In the genomic region with DNA sequence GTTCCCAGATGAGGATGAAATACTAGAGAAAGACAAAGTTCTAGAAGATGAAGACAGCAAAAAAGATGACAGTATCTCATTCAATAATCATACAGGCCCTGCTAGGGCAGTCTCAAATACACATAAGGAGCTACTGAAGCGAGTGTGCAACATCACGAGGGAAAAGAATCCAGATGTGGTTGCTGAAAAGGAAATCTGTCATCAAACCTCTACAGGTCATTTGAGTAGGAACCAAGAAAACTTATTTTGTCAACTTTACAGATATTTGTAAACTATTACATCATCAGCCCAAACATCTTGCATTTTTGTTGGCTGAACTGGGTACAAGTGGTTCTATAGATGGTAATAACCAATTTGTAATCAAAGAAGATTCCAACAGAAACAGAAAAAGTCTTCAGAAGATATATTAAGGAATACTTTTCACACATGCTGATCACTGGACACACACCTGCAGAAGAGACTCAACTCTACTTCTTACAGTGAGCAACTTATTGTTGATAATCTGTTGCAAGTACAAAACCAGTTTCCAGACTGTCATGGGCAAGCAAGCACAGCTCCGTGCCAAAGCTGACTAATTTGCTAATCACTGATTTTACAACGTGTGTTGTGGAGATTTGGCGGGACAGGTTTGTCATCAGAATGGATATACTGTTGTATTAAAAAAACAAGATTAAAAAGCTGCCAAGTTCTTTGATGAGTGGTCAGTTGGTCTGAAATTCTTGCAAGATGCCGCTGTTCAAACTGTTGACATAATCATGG, we compare ENCODE assay signal across 13 cellular contexts. TPM values are rescaled to one million over a fixed set of nuclear protein-coding genes. Genes with fewer than 3 reads are reported as not detected.
A peak's percentile ranks its signal among the peaks of the same experiment; 100 is the strongest.
DNase-seq lines count a peak whose midpoint lies in the region; ATAC-seq and TF ChIP-seq lines count a peak whose summit lies in the region.
"Had no signal": no experiment of that assay in that cellular context is flagged by ENCODE, and none has a peak within 500 bp of the region (broad histone marks: within the 10 kb centered on the region; RNA-seq: fewer than 3 reads in every experiment).

No MANE protein-coding gene starts in this region.

- POLR2A ChIA-PET in naive thymus-derived CD8-positive, alpha-beta T cell (lab: Charles Lee) = interaction anchor here (1.6 kb wide), 1 partner anchor 42 kb away, joined by 3 read pairs; a partner anchor contains a TSS

- H3K36me3 ChIP-seq in DOHH2 (ENCODE audit: control insufficient read depth, low read length) = peaks cover 13% of the 10 kb centered on the region; the same call in 1 of the 2 replicates
- H3K36me3 ChIP-seq in KOPT-K1 (ENCODE audit: insufficient read depth, low read length) = peaks cover 11% of the 10 kb centered on the region
- H3K36me3 ChIP-seq in thyroid gland = no peaks in the 10 kb centered on the region
- H3K36me3 ChIP-seq: uterus had no signal

- H3K27me3 Mint-ChIP-seq in naive thymus-derived CD8-positive, alpha-beta T cell = no peaks in the 10 kb centered on the region

- TF ChIP-seq CTCF in DOHH2 (IDR thresholded peaks at IDR 0.05; ENCODE audit: low read depth, low read length, poor library complexity, severe bottlenecking) = no peak
- no peak for TF ChIP-seq CTCF in astrocyte of the spinal cord (IDR thresholded peaks at IDR 0.05; ENCODE audit: low read depth, low read length)
- no peak for TF ChIP-seq CTCF in thyroid gland (IDR thresholded peaks at IDR 0.05)

- peaks cover 13% of the 10 kb centered on the region for H4K20me1 ChIP-seq in DOHH2 (ENCODE audit: control insufficient read depth, insufficient read depth, low read depth, low read length)

- no peak for TF ChIP-seq POLR2A in thyroid gland (IDR thresholded peaks at IDR 0.05)

- H3K36me3 Mint-ChIP-seq in naive thymus-derived CD8-positive, alpha-beta T cell = peaks cover 5 to 30% (median 14%) of the 10 kb centered on the region in 3 donors

- no peaks in the 10 kb centered on the region for H3F3A ChIP-seq in DOHH2 (ENCODE audit: control insufficient read depth, insufficient read depth)

- H3K4me3 Mint-ChIP-seq in naive thymus-derived CD8-positive, alpha-beta T cell = peak overlapping the region in 7 of 10 donors; percentile 0 to 67 (median 63)

- no peaks in the 10 kb centered on the region for H3K27me3 ChIP-seq in DOHH2 (ENCODE audit: control insufficient read depth, low read length)
- no peaks in the 10 kb centered on the region for H3K27me3 ChIP-seq in thyroid gland
- H3K27me3 ChIP-seq: uterus had no signal

- H3K4me1 Mint-ChIP-seq in naive thymus-derived CD8-positive, alpha-beta T cell = peaks cover 39 to 73% (median 70%) of the 10 kb centered on the region in 4 donors

- WGBS in thyroid gland, 2 donors = 57 to 66% methylated on average over 6 of the region's 6 CpGs

- H3K4me1 ChIP-seq in DOHH2 (ENCODE audit: control insufficient read depth, low read length) = peaks cover 26% of the 10 kb centered on the region
- peaks cover 17 to 22% of the 10 kb centered on the region in 2 donors for H3K4me1 ChIP-seq in thyroid gland

- intact Hi-C loops in thyroid gland (cut with DNase I) = no loop called here

- H3K4me3 ChIP-seq in DOHH2 (ENCODE audit: low read length) = no peak overlapping the region
- no peak overlapping the region for H3K4me3 ChIP-seq in astrocyte of the spinal cord (ENCODE audit: low read depth, low read length)
- no peak overlapping the region for H3K4me3 ChIP-seq in thyroid gland (replicated peaks in 1 of 3)
- H3K4me3 ChIP-seq: uterus had no signal

- peak overlapping the region; percentile 14 to 86 (median 59) for H3K27ac Mint-ChIP-seq in naive thymus-derived CD8-positive, alpha-beta T cell

- no peak overlapping the region for H3K27ac ChIP-seq in DOHH2 (ENCODE audit: low read depth, low read length)
- H3K27ac ChIP-seq in KOPT-K1 (ENCODE audit: low read depth, low read length, poor library complexity, severe bottlenecking) = peak overlapping the region; percentile 53
- no peak overlapping the region for H3K27ac ChIP-seq in thyroid gland
- H3K27ac ChIP-seq: uterus had no signal

- no peak for ATAC-seq in naive thymus-derived CD8-positive, alpha-beta T cell

- peak; percentile 6 for DNase-seq in astrocyte of the spinal cord (ENCODE audit: low read depth, low spot score)
- no peak for DNase-seq in naive thymus-derived CD8-positive, alpha-beta T cell
- no peak for DNase-seq in stimulated activated naive CD4-positive, alpha-beta T cell treated with Interleukin-2 at 50 U/mL for 16 hours (lab: John Stamatoyannopoulos, UW)
- DNase-seq in LoVo (ENCODE audit: low spot score) = no peak
- no peak for DNase-seq in thyroid gland
- no peak for DNase-seq in stimulated activated CD4-positive, alpha-beta T cell treated with anti-CD3 and anti-CD28 coated beads, Interleukin-15, amount 100 ng/mL, for 24 hours
- DNase-seq: activated T-cell treated with anti-CD3 and anti-CD28 coated beads for 4 hours, cortex of kidney, NCI-H1930, right cardiac atrium, uterus had no signal

- no peaks in the 10 kb centered on the region for H3K9me3 ChIP-seq in DOHH2 (ENCODE audit: control insufficient read depth, insufficient read depth, low read length)
- no peaks in the 10 kb centered on the region for H3K9me3 ChIP-seq in KOPT-K1 (ENCODE audit: insufficient read depth, low read length, poor library complexity, severe bottlenecking)
- H3K9me3 ChIP-seq in thyroid gland = no peaks in the 10 kb centered on the region
- H3K9me3 ChIP-seq: uterus had no signal

- H3K4me2 ChIP-seq in DOHH2 (ENCODE audit: low read length) = peak overlapping the region; percentile 41

- H3K9me3 Mint-ChIP-seq in naive thymus-derived CD8-positive, alpha-beta T cell = peaks cover 0 to 11% (median 5%) of the 10 kb centered on the region in 9 donors

- in situ Hi-C loops in astrocyte of the spinal cord (cut with HindIII; ENCODE audit: low sequenced_read_pairs) = no loop called here

- H3K79me2 ChIP-seq in DOHH2 (ENCODE audit: control insufficient read depth, low read length) = peaks cover 97% of the 10 kb centered on the region

- no peaks in the 10 kb centered on the region for H3K9me2 ChIP-seq in DOHH2 (replicated peaks; ENCODE audit: control insufficient read depth, low read length)

RNA-seq across cellular contexts. Expression of a gene that starts 42.1 kb away (rescaled TPM):
- 10 to 100 TPM; 57.5 to 58.6 TPM for total RNA-seq in naive thymus-derived CD8-positive, alpha-beta T cell
- 10 to 100 TPM; 18.2 to 32.2 (median 23.2) TPM for polyA plus RNA-seq in naive thymus-derived CD8-positive, alpha-beta T cell
- total RNA-seq in thyroid gland = 100 to 1,000 TPM in 1 of 4 donors, 10 to 100 TPM in 3; 53.9 to 112 (median 58.0) TPM
